ENCODE assay signal across 18 cellular contexts in the genomic region with DNA sequence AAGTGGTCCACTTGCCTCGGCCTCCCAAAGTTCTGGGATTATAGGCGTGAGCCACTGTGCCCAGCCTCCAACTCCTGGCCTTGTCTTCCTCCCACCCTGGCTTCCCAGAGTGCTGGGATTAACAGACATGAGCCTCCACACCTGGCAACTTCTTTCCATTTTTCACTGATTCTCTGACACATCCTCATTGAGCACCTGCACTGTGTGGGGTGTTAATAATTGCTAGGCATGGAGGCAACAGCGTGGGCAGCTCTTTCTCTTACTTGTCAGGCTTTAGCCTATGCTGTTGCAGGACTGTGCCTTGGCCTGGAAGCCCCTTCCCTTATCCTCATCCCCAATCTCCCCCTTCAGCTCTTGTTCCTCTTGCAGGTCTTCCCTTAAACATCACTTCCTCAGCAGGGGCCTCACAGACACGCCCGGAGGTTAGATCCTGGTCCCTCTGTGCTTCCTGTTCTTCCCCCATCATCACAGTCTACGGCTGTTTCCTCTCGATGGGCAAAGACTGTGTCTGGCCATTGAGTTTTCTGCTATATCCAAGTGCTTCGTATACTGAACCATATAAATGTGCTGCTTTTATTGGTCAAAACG. TPM values are rescaled to one million over a fixed set of nuclear protein-coding genes. Genes with fewer than 3 reads are reported as not detected.
A peak's percentile ranks its signal among the peaks of the same experiment; 100 is the strongest.
DNase-seq lines count a peak whose midpoint lies in the region; ATAC-seq and TF ChIP-seq lines count a peak whose summit lies in the region.
"Had no signal": no experiment of that assay in that cellular context is flagged by ENCODE, and none has a peak within 500 bp of the region (broad histone marks: within the 10 kb centered on the region; RNA-seq: fewer than 3 reads in every experiment).

No MANE protein-coding gene starts in this region.

- H3K36me3 Mint-ChIP-seq in WTC11, result peaks cover 58% of the 10 kb centered on the region
- H3K36me3 Mint-ChIP-seq in nephron progenitor cell (ENCODE audit: low read depth), result peaks cover 81% of the 10 kb centered on the region
- no peaks in the 10 kb centered on the region for H3K36me3 Mint-ChIP-seq in immature natural killer cell
- H3K36me3 Mint-ChIP-seq: CD8-positive, alpha-beta T cell; natural killer cell had no signal

- no peaks in the 10 kb centered on the region for H3K27me3 ChIP-seq in Karpas-422 (ENCODE audit: low read length)
- no peaks in the 10 kb centered on the region for H3K27me3 ChIP-seq in upper lobe of left lung
- H3K27me3 ChIP-seq: heart right ventricle, sigmoid colon had no signal

- ATAC-seq in WTC11, result no peak
- no peak for ATAC-seq in upper lobe of left lung (ENCODE audit: low FRiP score in 2 of 2)
- ATAC-seq: CD8-positive, alpha-beta T cell; heart right ventricle; natural killer cell had no signal

- H3K9me2 ChIP-seq in Karpas-422 (replicated peaks; ENCODE audit: insufficient read depth, low read length), result no peaks in the 10 kb centered on the region

- no peak for TF ChIP-seq EP300 in upper lobe of left lung (IDR thresholded peaks at IDR 0.05)

- DNase-seq in GF-D8 (lab: John Stamatoyannopoulos, UW) (peak; percentile 46), Karpas-422 (no peak), WTC11 (ENCODE audit: low spot score) (no peak), nephron progenitor cell (no peak), upper lobe of left lung (no peak), immature natural killer cell (no peak), kidney glomerular epithelial cell (lab: John Stamatoyannopoulos, UW) (no peak)
- DNase-seq: amygdala; CD8-positive, alpha-beta T cell; erythroblast; heart right ventricle; HFFc6; left ventricle myocardium inferior; natural killer cell; NCI-H1105 treated with DMSO at 0.1 percent for 48 hours; sigmoid colon; T1000 had no signal

- no peak overlapping the region for H3K4me3 Mint-ChIP-seq in WTC11
- no peak overlapping the region for H3K4me3 Mint-ChIP-seq in nephron progenitor cell
- no peak overlapping the region for H3K4me3 Mint-ChIP-seq in immature natural killer cell
- H3K4me3 Mint-ChIP-seq: CD8-positive, alpha-beta T cell; HFFc6; natural killer cell had no signal

- H3K9me3 ChIP-seq in Karpas-422 (ENCODE audit: low read length), result no peaks in the 10 kb centered on the region
- no peaks in the 10 kb centered on the region for H3K9me3 ChIP-seq in upper lobe of left lung
- H3K9me3 ChIP-seq: heart right ventricle, left ventricle myocardium inferior, sigmoid colon had no signal

- H3K27me3 Mint-ChIP-seq in WTC11 (ENCODE audit: low read depth), result no peaks in the 10 kb centered on the region
- H3K27me3 Mint-ChIP-seq in nephron progenitor cell (ENCODE audit: low read depth, poor library complexity), result no peaks in the 10 kb centered on the region
- H3K27me3 Mint-ChIP-seq in immature natural killer cell (ENCODE audit: low read depth in 3 of 3), result peaks cover 0 to 4% (median 2%) of the 10 kb centered on the region in 3 donors

- peak overlapping the region; percentile 71; the same call in 1 of the 2 replicates for H3K27ac Mint-ChIP-seq in WTC11
- H3K27ac Mint-ChIP-seq in nephron progenitor cell, result peak overlapping the region; percentile 89
- peak overlapping the region in 1 of 6 donors; percentile 9 for H3K27ac Mint-ChIP-seq in immature natural killer cell
- H3K27ac Mint-ChIP-seq: CD8-positive, alpha-beta T cell; HFFc6 had no signal

- no peak overlapping the region for H2AFZ ChIP-seq in Karpas-422 (ENCODE audit: low read length)

- H3K36me3 ChIP-seq in Karpas-422 (ENCODE audit: insufficient read depth, low read length) (no peaks in the 10 kb centered on the region), upper lobe of left lung (no peaks in the 10 kb centered on the region)
- H3K36me3 ChIP-seq: left ventricle myocardium inferior, sigmoid colon had no signal

- TF ChIP-seq CTCF in WTC11 (IDR thresholded peaks at IDR 0.05) (no peak), nephron progenitor cell (IDR thresholded peaks at IDR 0.05) (no peak), upper lobe of left lung (IDR thresholded peaks at IDR 0.05) (no peak)

- POLR2A ChIA-PET in WTC11 (lab: Charles Lee), result interaction anchor here (0.6 to 1.8 kb wide), 3 partner anchors 12 to 281 kb away, joined by 3 to 5 read pairs (median 3); no protein-coding TSS in a partner anchor

- WGBS in upper lobe of left lung, 2 donors, result 71 to 73% methylated on average over 9 of the region's 9 CpGs

- H3K4me1 Mint-ChIP-seq in WTC11, result peaks cover 30% of the 10 kb centered on the region
- H3K4me1 Mint-ChIP-seq in nephron progenitor cell, result peaks cover 26% of the 10 kb centered on the region
- H3K4me1 Mint-ChIP-seq in immature natural killer cell, result peaks cover 8 to 14% of the 10 kb centered on the region in 2 donors

- H3K4me1 ChIP-seq in Karpas-422 (ENCODE audit: low read length) (peaks cover 19% of the 10 kb centered on the region), upper lobe of left lung (no peaks in the 10 kb centered on the region)
- H3K4me1 ChIP-seq: left ventricle myocardium inferior, sigmoid colon had no signal

- H3K4me3 ChIP-seq in Karpas-422 (ENCODE audit: low read length) (no peak overlapping the region), upper lobe of left lung (no peak overlapping the region)
- H3K4me3 ChIP-seq: heart right ventricle, left ventricle myocardium inferior, sigmoid colon had no signal

- H3K4me2 ChIP-seq in Karpas-422 (ENCODE audit: low read depth, low read length, poor library complexity, severe bottlenecking), result no peak overlapping the region

- no peaks in the 10 kb centered on the region for H4K20me1 ChIP-seq in Karpas-422 (ENCODE audit: insufficient read depth, low read depth, low read length)

- peak overlapping the region; percentile 16; the same call in 1 of the 2 replicates for H3K9ac ChIP-seq in Karpas-422 (ENCODE audit: low read length)

- H3K9me3 Mint-ChIP-seq in WTC11 (peaks cover 9% of the 10 kb centered on the region), nephron progenitor cell (peaks cover 26% of the 10 kb centered on the region), immature natural killer cell (no peaks in the 10 kb centered on the region)
- H3K9me3 Mint-ChIP-seq: CD8-positive, alpha-beta T cell; HFFc6; natural killer cell had no signal

- CTCF ChIA-PET in WTC11 (lab: Charles Lee), result interaction anchor here (1.4 to 5.6 kb wide), 2 partner anchors 11 to 13 kb away, joined by 4 to 73 read pairs; no protein-coding TSS in a partner anchor

- H3K79me2 ChIP-seq in Karpas-422 (ENCODE audit: low read length), result no peaks in the 10 kb centered on the region; the same call in 1 of the 2 replicates

- H3K27ac ChIP-seq in Karpas-422 (ENCODE audit: low read length) (peak overlapping the region; percentile 20), upper lobe of left lung (no peak overlapping the region)
- H3K27ac ChIP-seq: heart right ventricle, left ventricle myocardium inferior, sigmoid colon had no signal

- no peak for TF ChIP-seq POLR2A in upper lobe of left lung (IDR thresholded peaks at IDR 0.05)

TF ChIP-seq in WTC11, 78 proteins besides CTCF, POLR2A, EP300 and RAD21 (continues in another document):
- TF ChIP-seq ATF3 (CRISPR knock-in tag; conservative IDR thresholded peaks at IDR 0.05) (no peak), ETV6 (CRISPR knock-in tag; IDR thresholded peaks at IDR 0.05) (no peak), ZNF219 (CRISPR knock-in tag; IDR thresholded peaks at IDR 0.05; ENCODE audit: borderline replicate concordance) (no peak), JAZF1 (CRISPR knock-in tag; IDR thresholded peaks at IDR 0.05) (no peak), NR1H2 (CRISPR knock-in tag; IDR thresholded peaks at IDR 0.05) (no peak)
- TF ChIP-seq, protein P1, sequence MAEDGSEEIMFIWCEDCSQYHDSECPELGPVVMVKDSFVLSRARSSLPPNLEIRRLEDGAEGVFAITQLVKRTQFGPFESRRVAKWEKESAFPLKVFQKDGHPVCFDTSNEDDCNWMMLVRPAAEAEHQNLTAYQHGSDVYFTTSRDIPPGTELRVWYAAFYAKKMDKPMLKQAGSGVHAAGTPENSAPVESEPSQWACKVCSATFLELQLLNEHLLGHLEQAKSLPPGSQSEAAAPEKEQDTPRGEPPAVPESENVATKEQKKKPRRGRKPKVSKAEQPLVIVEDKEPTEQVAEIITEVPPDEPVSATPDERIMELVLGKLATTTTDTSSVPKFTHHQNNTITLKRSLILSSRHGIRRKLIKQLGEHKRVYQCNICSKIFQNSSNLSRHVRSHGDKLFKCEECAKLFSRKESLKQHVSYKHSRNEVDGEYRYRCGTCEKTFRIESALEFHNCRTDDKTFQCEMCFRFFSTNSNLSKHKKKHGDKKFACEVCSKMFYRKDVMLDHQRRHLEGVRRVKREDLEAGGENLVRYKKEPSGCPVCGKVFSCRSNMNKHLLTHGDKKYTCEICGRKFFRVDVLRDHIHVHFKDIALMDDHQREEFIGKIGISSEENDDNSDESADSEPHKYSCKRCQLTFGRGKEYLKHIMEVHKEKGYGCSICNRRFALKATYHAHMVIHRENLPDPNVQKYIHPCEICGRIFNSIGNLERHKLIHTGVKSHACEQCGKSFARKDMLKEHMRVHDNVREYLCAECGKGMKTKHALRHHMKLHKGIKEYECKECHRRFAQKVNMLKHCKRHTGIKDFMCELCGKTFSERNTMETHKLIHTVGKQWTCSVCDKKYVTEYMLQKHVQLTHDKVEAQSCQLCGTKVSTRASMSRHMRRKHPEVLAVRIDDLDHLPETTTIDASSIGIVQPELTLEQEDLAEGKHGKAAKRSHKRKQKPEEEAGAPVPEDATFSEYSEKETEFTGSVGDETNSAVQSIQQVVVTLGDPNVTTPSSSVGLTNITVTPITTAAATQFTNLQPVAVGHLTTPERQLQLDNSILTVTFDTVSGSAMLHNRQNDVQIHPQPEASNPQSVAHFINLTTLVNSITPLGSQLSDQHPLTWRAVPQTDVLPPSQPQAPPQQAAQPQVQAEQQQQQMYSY (CRISPR knock-in tag; IDR thresholded peaks at IDR 0.05), result no peak

RNA-seq across cellular contexts. Expression of gene QPRT, which starts 7.9 kb away (rescaled TPM):
- total RNA-seq in Karpas-422 (2014; rRNA removed; shearing (Covaris generic); ENCODE audit: low replicate concordance), result 39.6 and 45.8 TPM in 2 replicates
- 138 to 187 TPM (median 182 TPM) in 3 replicates for total RNA-seq in WTC11 (2021)
- total RNA-seq in upper lobe of left lung, result 10 to 100 TPM in 3 of 6 donors, 1 to 10 TPM in 3; 4.8 to 17.8 (median 9.8) TPM
- polyA plus RNA-seq in immature natural killer cell, result 1 to 10 TPM in 2 of 3 donors, under 1 TPM in 1; 0.81 to 4.7 (median 2.1) TPM

RNA-seq across cellular contexts. Expression of gene SPN, which starts 23.8 kb away (rescaled TPM):
- total RNA-seq in Karpas-422 (2014; rRNA removed; shearing (Covaris generic); ENCODE audit: low replicate concordance), result 0.63 and 1.0 TPM in 2 replicates
- 2.3 to 2.4 TPM (median 2.3 TPM) in 3 replicates for total RNA-seq in WTC11 (2021)
- total RNA-seq in upper lobe of left lung, result 100 to 1,000 TPM in 1 of 6 donors, 10 to 100 TPM in 5; 16.8 to 112 (median 39.7) TPM
- 100 to 1,000 TPM; 231 to 632 (median 323) TPM for polyA plus RNA-seq in immature natural killer cell
- total RNA-seq: NCI-H460 had no signal

RNA-seq across cellular contexts. Expression of gene C16orf54, which starts 59.0 kb away (rescaled TPM):
- 0.86 and 2.5 TPM in 2 replicates for total RNA-seq in Karpas-422 (2014; rRNA removed; shearing (Covaris generic); ENCODE audit: low replicate concordance)
- total RNA-seq in WTC11 (2021) (0.09 to 0.14 TPM (median 0.11 TPM) in 3 replicates), upper lobe of left lung (10 to 100 TPM in 3 of 6 donors, 1 to 10 TPM in 3; 2.4 to 17.3 (median 7.5) TPM)
- 10 to 100 TPM in 2 of 3 donors, 1 to 10 TPM in 1; 9.6 to 39.8 (median 21.9) TPM for polyA plus RNA-seq in immature natural killer cell
- total RNA-seq: HFFc6, NCI-H460 had no signal
